10 cellular contexts compared by ENCODE assay signal in genomic region chr3:53921296-53921695, GRCh38. TPM values are rescaled to one million over a fixed set of nuclear protein-coding genes. Genes with fewer than 3 reads are reported as not detected.
DNase-seq lines count a peak whose midpoint lies in the region; ATAC-seq and TF ChIP-seq lines count a peak whose summit lies in the region.
"Had no signal": no experiment of that assay in that cellular context is flagged by ENCODE, and none has a peak within 500 bp of the region (broad histone marks: within the 10 kb centered on the region; RNA-seq: fewer than 3 reads in every experiment).

No MANE protein-coding gene starts in this region.

- H3K36me3 ChIP-seq in adipocyte (ENCODE audit: control insufficient read depth, insufficient read depth, low read length, severe bottlenecking) = no peaks in the 10 kb centered on the region

- H3K27me3 ChIP-seq in HL-60 (ENCODE audit: insufficient read depth, poor library complexity, severe bottlenecking) (no peaks in the 10 kb centered on the region), adipocyte (replicated peaks; ENCODE audit: control insufficient read depth, insufficient read depth, low read length) (no peaks in the 10 kb centered on the region)

- H3K4me1 ChIP-seq in adipocyte (ENCODE audit: control insufficient read depth, insufficient read depth, low read length) = no peaks in the 10 kb centered on the region

- ATAC-seq in GM18519 (IDR thresholded peaks at IDR 0.05; ENCODE audit: low FRiP score, unreplicated experiment) = no peak
- no peak for ATAC-seq in stimulated activated naive CD8-positive, alpha-beta T cell treated with anti-CD3 and anti-CD28 coated beads, Interleukin-15, Interleukin-2, amounts not matched to agents 100 U/mL and 50 U/mL, for 24 hours

- TF ChIP-seq CTCF in HL-60 (IDR thresholded peaks at IDR 0.05; ENCODE audit: insufficient read depth, low read length) = peak; percentile 1

- H3K9ac ChIP-seq in adipocyte (ENCODE audit: low read length) = no peak overlapping the region

- H3K4me3 ChIP-seq in HL-60 (replicated peaks; ENCODE audit: insufficient read depth, low read length) (no peak overlapping the region), adipocyte (ENCODE audit: low read length) (no peak overlapping the region)

- peak; percentile 16 for DNase-seq in EL
- DNase-seq in HL-60 (ENCODE audit: low read depth in 1 of 2, low spot score in 1 of 2) = peak in 1 of 2 experiments; percentile 21
- peak; percentile 48 for DNase-seq in adipocyte (ENCODE audit: low read depth)
- peak; percentile 20 to 23 for DNase-seq in lung microvascular endothelial cell (ENCODE audit: low read depth in 2 of 2)
- no peak for DNase-seq in putamen (ENCODE audit: low spot score)
- DNase-seq in stimulated activated naive CD8-positive, alpha-beta T cell treated with anti-CD3 and anti-CD28 coated beads, Interleukin-15, Interleukin-2, amounts not matched to agents 100 U/mL and 50 U/mL, for 24 hours = no peak
- DNase-seq in A172 (ENCODE audit: low spot score) = no peak
- DNase-seq: NCI-H2171 treated with DMSO at 0.1 percent for 48 hours; stimulated activated CD4-positive, alpha-beta T cell treated with anti-CD3 and anti-CD28 coated beads, Interleukin-4, amount 100 ng/mL, for 4 hours had no signal

- H3K27ac ChIP-seq in HL-60 (replicated peaks) = no peak overlapping the region

- peaks cover 22% of the 10 kb centered on the region for H3K9me3 ChIP-seq in adipocyte (ENCODE audit: control insufficient read depth, low read length)

RNA-seq across cellular contexts. Expression of gene SELENOK, which starts 29.6 kb away (rescaled TPM):
- total RNA-seq in lung microvascular endothelial cell = 21.6 and 36.9 TPM in 2 replicates
- total RNA-seq in A172 (2014; rRNA removed; shearing (Covaris generic)) = 40.9 and 52.5 TPM in 2 replicates

RNA-seq across cellular contexts. Expression of gene ACTR8, which starts 39.3 kb away (rescaled TPM):
- 26.2 and 33.3 TPM in 2 replicates for total RNA-seq in lung microvascular endothelial cell
- 20.2 and 24.1 TPM in 2 replicates for total RNA-seq in A172 (2014; rRNA removed; shearing (Covaris generic))

Comparison
In these comparisons a context has a peak if more than half of its experiments do, and no peak if none do; other contexts are left out.
1. DNase-seq: peak in EL (single experiment), adipocyte (single experiment) and lung microvascular endothelial cell (2 of 2); none in putamen (single experiment), stimulated activated naive CD8-positive, alpha-beta T cell treated with anti-CD3 and anti-CD28 coated beads, Interleukin-15, Interleukin-2, amounts not matched to agents 100 U/mL and 50 U/mL, for 24 hours (single experiment) and A172 (single experiment).